Comparison of ENCODE assay signal across 8 cellular contexts in genomic region chr1:36154765-36155559, GRCh38. TPM values are rescaled to one million over a fixed set of nuclear protein-coding genes. Genes with fewer than 3 reads are reported as not detected.
DNase-seq lines count a peak whose midpoint lies in the region; ATAC-seq, FAIRE-seq and TF ChIP-seq lines count a peak whose summit lies in the region.

No MANE protein-coding gene starts in this region.

- H4K20me1 ChIP-seq in keratinocyte (ENCODE audit: control insufficient read depth, extremely low read depth, insufficient read depth, low read length), result peaks cover 8% of the 10 kb centered on the region

- H3K36me3 Mint-ChIP-seq in activated T-cell treated with anti-CD3 and anti-CD28 coated beads, Interleukin-2, amount 50 U/mL, for 4 hours (ENCODE audit: insufficient read depth), result peaks cover 8% of the 10 kb centered on the region

- H3K27me3 ChIP-seq in keratinocyte (ENCODE audit: control insufficient read depth, extremely low read depth, insufficient read depth, low read length), result no peaks in the 10 kb centered on the region

- peaks cover 46% of the 10 kb centered on the region for H3K4me1 ChIP-seq in keratinocyte (ENCODE audit: control insufficient read depth, extremely low read depth, insufficient read depth, low read length)

- no peak for TF ChIP-seq CTCF in keratinocyte (optimal IDR thresholded peaks at IDR 0.05 in 1 of 3, IDR thresholded peaks at IDR 0.05 in 1 of 3, conservative IDR thresholded peaks at IDR 0.05 in 1 of 3; ENCODE audit: extremely low read depth in 1 of 3, insufficient read depth in 2 of 3, low read length in 3 of 3)

- no peaks in the 10 kb centered on the region for H3K9me3 ChIP-seq in keratinocyte (ENCODE audit: control insufficient read depth, low read depth, low read length)

- no peak for ATAC-seq in activated T-cell treated with anti-CD3 and anti-CD28 coated beads, Interleukin-2, amount 50 U/mL, for 4 hours
- ATAC-seq in HG02571 (IDR thresholded peaks at IDR 0.05; ENCODE audit: unreplicated experiment) (no peak), GM19463 (IDR thresholded peaks at IDR 0.05; ENCODE audit: unreplicated experiment) (no peak)

- H3K9me3 Mint-ChIP-seq in activated T-cell treated with anti-CD3 and anti-CD28 coated beads, Interleukin-2, amount 50 U/mL, for 4 hours, result no peaks in the 10 kb centered on the region

- H3K27ac ChIP-seq in angular gyrus (ENCODE audit: low read depth, low read length), result peak overlapping the region; percentile 100
- H3K27ac ChIP-seq in keratinocyte (ENCODE audit: control insufficient read depth, insufficient read depth, low read length), result peak overlapping the region; percentile 96
- peak overlapping the region; percentile 100 for H3K27ac ChIP-seq in temporal lobe (ENCODE audit: low read depth, low read length)

- peak overlapping the region; percentile 96 for H3K9ac ChIP-seq in keratinocyte (ENCODE audit: control insufficient read depth, extremely low read depth, insufficient read depth, low read length)

- peak overlapping the region; percentile 98 for H3K4me2 ChIP-seq in keratinocyte (ENCODE audit: control insufficient read depth, extremely low read depth, insufficient read depth, low read depth, low read length)

- DNase-seq in activated T-cell treated with anti-CD3 and anti-CD28 coated beads, Interleukin-2, amount 50 U/mL, for 4 hours, result no peak
- DNase-seq in activated T-cell treated with anti-CD3 and anti-CD28 coated beads, Interleukin-2, amount 50 U/mL, for 1 hour, result no peak
- DNase-seq in keratinocyte (ENCODE audit: low read depth, low spot score), result no peak
- DNase-seq in kidney tubule cell (ENCODE audit: low spot score), result no peak

- peak overlapping the region; percentile 82 for H3K4me3 Mint-ChIP-seq in activated T-cell treated with anti-CD3 and anti-CD28 coated beads, Interleukin-2, amount 50 U/mL, for 4 hours

- dilution Hi-C loops in keratinocyte (cut with MboI; ENCODE audit: extremely low pct_ligation_motif_present, low sequenced_read_pairs), result no loop called here

- no peak for FAIRE-seq in keratinocyte (lab: Jason Lieb, UNC)

- H3K79me2 ChIP-seq in keratinocyte (ENCODE audit: control insufficient read depth, insufficient read depth, low read length), result peaks cover 45% of the 10 kb centered on the region

- H3K4me1 Mint-ChIP-seq in activated T-cell treated with anti-CD3 and anti-CD28 coated beads, Interleukin-2, amount 50 U/mL, for 4 hours (ENCODE audit: low read depth), result peaks cover 70% of the 10 kb centered on the region

- H3K4me3 ChIP-seq in keratinocyte (ENCODE audit: control insufficient read depth in 2 of 3, extremely low read depth in 1 of 3, insufficient read depth in 2 of 3, low read depth in 1 of 3, low read length in 3 of 3), result peak overlapping the region; percentile 81 to 86 (median 86)

- no peaks in the 10 kb centered on the region for H3K27me3 Mint-ChIP-seq in activated T-cell treated with anti-CD3 and anti-CD28 coated beads, Interleukin-2, amount 50 U/mL, for 4 hours (ENCODE audit: low read depth)

- peaks cover 3 to 20% of the 10 kb centered on the region in 2 experiments for H3K36me3 ChIP-seq in keratinocyte (ENCODE audit: control insufficient read depth in 2 of 2, extremely low read depth in 1 of 2, insufficient read depth in 2 of 2, low read length in 2 of 2)

- no peak overlapping the region for H2AFZ ChIP-seq in keratinocyte (ENCODE audit: control insufficient read depth, low read length)

- H3K9me1 ChIP-seq in keratinocyte (ENCODE audit: control insufficient read depth, extremely low read depth, insufficient read depth, low read length), result no peaks in the 10 kb centered on the region

RNA-seq across cellular contexts. Expression of gene MAP7D1, which starts 1.0 kb away (rescaled TPM):
- 100 to 1,000 TPM; 162 to 182 (median 164) TPM for total RNA-seq in activated T-cell treated with anti-CD3 and anti-CD28 coated beads, Interleukin-2, amount 50 U/mL, for 4 hours
- 75.0 to 168 TPM (median 84.4 TPM) in 3 replicates for polyA plus RNA-seq in keratinocyte
- polyA plus RNA-seq in keratinocyte (2011; ENCODE audit: low read depth), result 232 TPM
- 78.2 and 125 TPM in 2 replicates for polyA plus RNA-seq in keratinocyte (2011; cell fraction: cytosol; rRNA removed)
- 171 and 172 TPM in 2 replicates for polyA plus RNA-seq in keratinocyte (2011; cell fraction: nucleus; rRNA removed)
- 165 and 219 TPM in 2 replicates for polyA plus RNA-seq in keratinocyte (2012; ENCODE audit: low replicate concordance)
- 61.2 to 253 TPM (median 62.4 TPM) in 3 replicates for polyA minus RNA-seq in keratinocyte
- 213 TPM for polyA minus RNA-seq in keratinocyte (2011; cell fraction: cytosol; rRNA and poly(A)+ RNA removed)
- polyA minus RNA-seq in keratinocyte (2011; cell fraction: nucleus; rRNA and poly(A)+ RNA removed), result 86.6 and 113 TPM in 2 replicates
- 52.9 TPM for total RNA-seq in temporal lobe

RNA-seq across cellular contexts. Expression of gene TRAPPC3, which starts 5.7 kb away (rescaled TPM):
- 10 to 100 TPM; 64.2 to 69.6 (median 65.9) TPM for total RNA-seq in activated T-cell treated with anti-CD3 and anti-CD28 coated beads, Interleukin-2, amount 50 U/mL, for 4 hours
- polyA plus RNA-seq in keratinocyte, result 145 to 173 TPM (median 169 TPM) in 3 replicates
- 97.0 TPM for polyA plus RNA-seq in keratinocyte (2011; ENCODE audit: low read depth)
- 145 and 218 TPM in 2 replicates for polyA plus RNA-seq in keratinocyte (2011; cell fraction: cytosol; rRNA removed)
- polyA plus RNA-seq in keratinocyte (2011; cell fraction: nucleus; rRNA removed), result 115 TPM in 2 replicates
- polyA plus RNA-seq in keratinocyte (2012; ENCODE audit: low replicate concordance), result 105 and 147 TPM in 2 replicates
- 18.6 to 56.0 TPM (median 55.2 TPM) in 3 replicates for polyA minus RNA-seq in keratinocyte
- polyA minus RNA-seq in keratinocyte (2011; cell fraction: cytosol; rRNA and poly(A)+ RNA removed), result 210 TPM
- 24.0 and 30.9 TPM in 2 replicates for polyA minus RNA-seq in keratinocyte (2011; cell fraction: nucleus; rRNA and poly(A)+ RNA removed)
- total RNA-seq in temporal lobe, result 40.8 TPM

RNA-seq across cellular contexts. Expression of gene COL8A2, which starts 29.9 kb away (rescaled TPM):
- total RNA-seq in activated T-cell treated with anti-CD3 and anti-CD28 coated beads, Interleukin-2, amount 50 U/mL, for 4 hours, result under 1 TPM; 0.08 to 0.43 (median 0.18) TPM
- polyA plus RNA-seq in keratinocyte, result 0.09 to 0.28 TPM (median 0.23 TPM) in 3 replicates
- 0.06 TPM for polyA plus RNA-seq in keratinocyte (2011; ENCODE audit: low read depth)
- 0.05 and 0.06 TPM in 2 replicates for polyA plus RNA-seq in keratinocyte (2011; cell fraction: cytosol; rRNA removed)
- 0.38 and 0.63 TPM in 2 replicates for polyA plus RNA-seq in keratinocyte (2011; cell fraction: nucleus; rRNA removed)
- 0.18 and 0.39 TPM in 2 replicates for polyA plus RNA-seq in keratinocyte (2012; ENCODE audit: low replicate concordance)
- 0.06 to 1.1 TPM (median 0.30 TPM) in 3 replicates for polyA minus RNA-seq in keratinocyte
- not detected for polyA minus RNA-seq in keratinocyte (2011; cell fraction: cytosol; rRNA and poly(A)+ RNA removed)
- 0.53 and 0.54 TPM in 2 replicates for polyA minus RNA-seq in keratinocyte (2011; cell fraction: nucleus; rRNA and poly(A)+ RNA removed)
- 0.98 TPM for total RNA-seq in temporal lobe
